1 cellular context compared by ENCODE assay signal in the genomic region with DNA sequence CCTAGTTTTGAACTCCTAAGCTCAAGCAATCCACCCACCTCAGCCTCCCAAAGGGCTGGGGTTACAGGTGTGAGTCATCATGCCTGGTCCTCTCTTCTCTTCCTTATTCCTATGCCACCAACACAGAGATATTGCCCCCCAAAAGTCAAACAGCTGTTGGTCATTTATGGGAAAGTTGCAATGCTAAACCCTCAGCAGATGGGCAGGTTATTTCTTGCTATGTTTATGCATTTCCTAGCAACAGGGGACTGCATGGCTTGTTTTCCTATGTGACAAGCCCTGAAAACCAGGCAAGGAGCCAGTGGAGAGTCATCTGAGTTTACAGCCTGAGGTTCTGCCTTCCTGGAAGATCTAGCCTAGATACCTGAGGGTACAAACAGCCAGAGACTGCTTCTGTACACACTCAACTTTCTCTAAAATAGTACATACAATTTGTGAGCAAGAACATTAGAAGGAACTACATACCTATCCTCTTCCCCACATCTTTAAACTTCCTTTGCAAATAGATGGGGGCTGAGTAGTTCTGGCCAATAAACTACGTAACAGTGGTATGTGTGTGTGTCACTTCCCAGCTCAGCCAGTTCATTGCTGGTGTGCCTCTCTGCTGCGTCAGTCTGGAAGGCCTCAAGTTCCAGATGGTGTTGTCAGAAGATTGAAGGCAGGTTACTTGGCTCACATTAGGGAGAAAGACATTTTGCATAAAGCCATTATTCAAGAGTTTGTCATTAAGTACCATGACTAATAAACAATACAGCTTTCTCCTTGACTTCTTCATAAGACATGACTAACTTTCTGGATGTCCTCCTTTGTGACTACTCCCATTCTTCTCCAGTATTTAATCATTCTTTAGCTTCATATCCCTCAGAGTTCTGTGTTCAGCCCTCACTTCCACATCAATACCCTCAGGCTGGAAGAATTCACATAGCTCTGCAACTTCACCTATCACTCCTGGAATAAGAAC.
TF ChIP-seq lines count a peak whose summit lies in the region.

No MANE protein-coding gene starts in this region.

TF ChIP-seq in HepG2, 621 proteins besides CTCF, POLR2A, EP300 and RAD21 (continued from another document):
- TF ChIP-seq, protein P1, sequence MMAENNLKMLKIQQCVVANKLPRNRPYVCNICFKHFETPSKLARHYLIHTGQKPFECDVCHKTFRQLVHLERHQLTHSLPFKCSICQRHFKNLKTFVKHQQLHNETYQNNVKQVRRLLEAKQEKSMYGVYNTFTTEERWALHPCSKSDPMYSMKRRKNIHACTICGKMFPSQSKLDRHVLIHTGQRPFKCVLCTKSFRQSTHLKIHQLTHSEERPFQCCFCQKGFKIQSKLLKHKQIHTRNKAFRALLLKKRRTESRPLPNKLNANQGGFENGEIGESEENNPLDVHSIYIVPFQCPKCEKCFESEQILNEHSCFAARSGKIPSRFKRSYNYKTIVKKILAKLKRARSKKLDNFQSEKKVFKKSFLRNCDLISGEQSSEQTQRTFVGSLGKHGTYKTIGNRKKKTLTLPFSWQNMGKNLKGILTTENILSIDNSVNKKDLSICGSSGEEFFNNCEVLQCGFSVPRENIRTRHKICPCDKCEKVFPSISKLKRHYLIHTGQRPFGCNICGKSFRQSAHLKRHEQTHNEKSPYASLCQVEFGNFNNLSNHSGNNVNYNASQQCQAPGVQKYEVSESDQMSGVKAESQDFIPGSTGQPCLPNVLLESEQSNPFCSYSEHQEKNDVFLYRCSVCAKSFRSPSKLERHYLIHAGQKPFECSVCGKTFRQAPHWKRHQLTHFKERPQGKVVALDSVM (CRISPR knock-in tag; IDR thresholded peaks at IDR 0.05) = no peak
